Comparison of ENCODE assay signal across 17 cellular contexts in the genomic region with DNA sequence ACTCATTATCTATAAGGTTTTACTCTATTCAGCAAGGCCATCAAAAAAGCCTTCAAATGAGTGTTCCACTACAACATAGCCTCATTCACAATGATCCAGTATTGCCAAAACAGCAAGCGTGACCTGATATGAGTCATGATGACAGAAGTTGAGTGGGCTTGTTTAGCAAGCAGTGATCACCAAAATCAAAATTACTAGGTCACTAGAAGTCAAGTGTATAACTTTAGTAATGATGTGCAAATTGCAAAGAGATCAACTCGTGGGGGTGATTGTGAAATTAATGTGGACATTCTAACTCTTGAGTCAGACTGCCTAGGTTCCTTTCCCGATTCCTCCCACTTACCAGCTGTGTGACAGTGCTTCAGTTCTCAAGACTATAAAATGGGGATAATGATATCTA.
DNase-seq lines count a peak whose midpoint lies in the region; ATAC-seq and TF ChIP-seq lines count a peak whose summit lies in the region.
"Had no signal": no experiment of that assay in that cellular context is flagged by ENCODE, and none has a peak within 500 bp of the region (broad histone marks: within the 10 kb centered on the region; RNA-seq: fewer than 3 reads in every experiment).

No MANE protein-coding gene starts in this region.

- no peak overlapping the region for H3K27ac ChIP-seq in substantia nigra (ENCODE audit: low read depth, low read length, poor library complexity, severe bottlenecking)
- no peak overlapping the region for H3K27ac ChIP-seq in CD4-positive, alpha-beta T cell (ENCODE audit: low read depth, low read length)
- H3K27ac ChIP-seq: cardiac muscle cell, prostate gland had no signal

- TF ChIP-seq CTCF in AG09319 (IDR thresholded peaks at IDR 0.05; ENCODE audit: low read depth, low read length), result no peak
- no peak for TF ChIP-seq CTCF in HFFc6 (IDR thresholded peaks at IDR 0.05)
- TF ChIP-seq CTCF in astrocyte of the spinal cord (IDR thresholded peaks at IDR 0.05; ENCODE audit: low read depth, low read length), result no peak
- TF ChIP-seq CTCF in kidney epithelial cell (IDR thresholded peaks at IDR 0.05; ENCODE audit: insufficient read depth, low read length, poor library complexity, severe bottlenecking), result no peak
- TF ChIP-seq CTCF in CD4-positive, alpha-beta T cell (IDR thresholded peaks at IDR 0.05), result no peak

- peak; percentile 28 for DNase-seq in AG09319 (ENCODE audit: extremely low read depth, low read depth)
- peak; percentile 51 for DNase-seq in HFFc6
- DNase-seq in astrocyte of the spinal cord (ENCODE audit: low read depth, low spot score), result peak; percentile 34
- peak; percentile 1 for DNase-seq in kidney epithelial cell (ENCODE audit: low read depth)
- DNase-seq in T1000 (lab: John Stamatoyannopoulos, UW), result no peak
- no peak for DNase-seq in activated CD8-positive, alpha-beta memory T cell treated with anti-CD3 and anti-CD28 coated beads, Interleukin-2, amount 50 U/mL, for 4 hours
- no peak for DNase-seq in substantia nigra (lab: John Stamatoyannopoulos, UW)
- no peak for DNase-seq in CD4-positive, alpha-beta T cell
- DNase-seq: NCI-H2107, SK-N-SH had no signal

- H3K9me3 Mint-ChIP-seq in HFFc6, result no peaks in the 10 kb centered on the region
- no peaks in the 10 kb centered on the region for H3K9me3 Mint-ChIP-seq in CD4-positive, alpha-beta T cell
- H3K9me3 Mint-ChIP-seq: activated T-helper 2 cell treated with anti-CD3 and anti-CD28 coated beads, Interferon-gamma antibody, Interleukin-2, Interleukin-4, amounts not matched to agents 10 μg/mL and 5 μg/mL and 100 μg/mL, durations not matched to agents 14 hours and 24 hours and 36 hours; stimulated activated memory B cell treated with anti-CD40 and anti-IgM and Interleukin-4, amounts not matched to agents 10 μg/mL and 1 μg/mL and 100 μg/mL, for 72 hours had no signal

- POLR2A ChIA-PET in CD4-positive, alpha-beta T cell (lab: Charles Lee), result no interaction called here

- H3K27me3 ChIP-seq in kidney epithelial cell (ENCODE audit: control insufficient read depth, insufficient read depth, low read length), result no peaks in the 10 kb centered on the region
- no peaks in the 10 kb centered on the region for H3K27me3 ChIP-seq in CD4-positive, alpha-beta T cell (ENCODE audit: control insufficient read depth, insufficient read depth, low read length)
- H3K27me3 ChIP-seq: cardiac muscle cell had no signal

- intact Hi-C loops in CD4-positive, alpha-beta T cell (cut with DNase I, micrococcal nuclease), result no loop called here

- no peaks in the 10 kb centered on the region for H3K36me3 Mint-ChIP-seq in HFFc6 (ENCODE audit: low read depth)
- H3K36me3 Mint-ChIP-seq in CD4-positive, alpha-beta T cell (ENCODE audit: low read depth), result peaks cover 39% of the 10 kb centered on the region

- CTCF ChIA-PET in CD4-positive, alpha-beta T cell (lab: Charles Lee), result no interaction called here

- H3K4me1 Mint-ChIP-seq in HFFc6 (ENCODE audit: low read depth), result peaks cover 21% of the 10 kb centered on the region
- peaks cover 31% of the 10 kb centered on the region for H3K4me1 Mint-ChIP-seq in CD4-positive, alpha-beta T cell (ENCODE audit: low read depth)

- no peak for ATAC-seq in CD4-positive, alpha-beta T cell (ENCODE audit: poor library complexity)
- ATAC-seq: activated CD4-positive, CD25-positive, alpha-beta regulatory T cell treated with anti-CD3 and anti-CD28 coated beads, Interleukin-2, amount 50 U/mL, for 24 hours; K562; stimulated activated memory B cell treated with anti-CD40 and anti-IgM and Interleukin-4, amounts not matched to agents 10 μg/mL and 1 μg/mL and 100 μg/mL, for 72 hours had no signal

- in situ Hi-C loops in astrocyte of the spinal cord (cut with HindIII; ENCODE audit: low sequenced_read_pairs), result no loop called here

- H3K4me3 ChIP-seq in astrocyte of the spinal cord (ENCODE audit: low read depth, low read length) (no peak overlapping the region), kidney epithelial cell (ENCODE audit: low read depth, low read length) (no peak overlapping the region)
- H3K4me3 ChIP-seq: cardiac muscle cell, K562, prostate gland had no signal

- no peaks in the 10 kb centered on the region for H3K36me3 ChIP-seq in kidney epithelial cell (ENCODE audit: control insufficient read depth, insufficient read depth, low read length)
- H3K36me3 ChIP-seq: cardiac muscle cell, prostate gland had no signal

- no peaks in the 10 kb centered on the region for H3K27me3 Mint-ChIP-seq in HFFc6 (ENCODE audit: insufficient read depth)
- no peaks in the 10 kb centered on the region for H3K27me3 Mint-ChIP-seq in CD4-positive, alpha-beta T cell
- H3K27me3 Mint-ChIP-seq: stimulated activated memory B cell treated with anti-CD40 and anti-IgM and Interleukin-4, amounts not matched to agents 10 μg/mL and 1 μg/mL and 100 μg/mL, for 72 hours had no signal

- no peak overlapping the region; the same call in 1 of the 2 replicates for H3K27ac Mint-ChIP-seq in HFFc6
- no peak overlapping the region for H3K27ac Mint-ChIP-seq in CD4-positive, alpha-beta T cell
- H3K27ac Mint-ChIP-seq: activated T-helper 2 cell treated with anti-CD3 and anti-CD28 coated beads, Interferon-gamma antibody, Interleukin-2, Interleukin-4, amounts not matched to agents 10 μg/mL and 5 μg/mL and 100 μg/mL, durations not matched to agents 14 hours and 24 hours and 36 hours; CD14-positive monocyte; stimulated activated memory B cell treated with anti-CD40 and anti-IgM and Interleukin-4, amounts not matched to agents 10 μg/mL and 1 μg/mL and 100 μg/mL, for 72 hours had no signal

- no peak overlapping the region for H3K4me3 Mint-ChIP-seq in HFFc6
- no peak overlapping the region for H3K4me3 Mint-ChIP-seq in CD4-positive, alpha-beta T cell
- H3K4me3 Mint-ChIP-seq: CD14-positive monocyte; stimulated activated memory B cell treated with anti-CD40 and anti-IgM and Interleukin-4, amounts not matched to agents 10 μg/mL and 1 μg/mL and 100 μg/mL, for 72 hours had no signal

- H3K9me3 ChIP-seq in CD4-positive, alpha-beta T cell (ENCODE audit: control insufficient read depth, low read length), result no peaks in the 10 kb centered on the region
- H3K9me3 ChIP-seq: prostate gland, SK-N-SH had no signal

Comparison
In these comparisons a context has a peak if more than half of its experiments do, and no peak if none do; other contexts are left out.
1. DNase-seq: peak in AG09319 (single experiment), HFFc6 (single experiment), astrocyte of the spinal cord (single experiment) and kidney epithelial cell (single experiment); none in T1000 (single experiment), activated CD8-positive, alpha-beta memory T cell treated with anti-CD3 and anti-CD28 coated beads, Interleukin-2, amount 50 U/mL, for 4 hours (single experiment), substantia nigra (0 of 49) and CD4-positive, alpha-beta T cell (0 of 10).